Comparison of ENCODE assay signal across 16 cellular contexts in genomic region chr7:6284055-6284400, GRCh38. TPM values are rescaled to one million over a fixed set of nuclear protein-coding genes. Genes with fewer than 3 reads are reported as not detected.
DNase-seq lines count a peak whose midpoint lies in the region; ATAC-seq and TF ChIP-seq lines count a peak whose summit lies in the region.
"Had no signal": no experiment of that assay in that cellular context is flagged by ENCODE, and none has a peak within 500 bp of the region (broad histone marks: within the 10 kb centered on the region; RNA-seq: fewer than 3 reads in every experiment).

No MANE protein-coding gene starts in this region.

- H3K27ac Mint-ChIP-seq in activated T-helper 17 cell treated with anti-CD3 and anti-CD28 coated beads, Interleukin-2, amount 50 U/mL, for 72 hours, result no peak overlapping the region
- H3K27ac Mint-ChIP-seq in activated CD4-positive, alpha-beta T cell treated with anti-CD3 and anti-CD28 coated beads, Interleukin-2, amount 10 ng/mL, durations not matched to agents 24 days and 14 days, result no peak overlapping the region
- H3K27ac Mint-ChIP-seq: activated B cell treated with CpG ODN at 0.5 μM for 24 hours; activated naive CD4-positive, alpha-beta T cell treated with anti-CD3 and anti-CD28 coated beads, Interleukin-2, amount 50 U/mL, for 24 hours had no signal

- intact Hi-C loops in activated CD4-positive, alpha-beta T cell treated with anti-CD3 and anti-CD28 coated beads, Interleukin-2, amount 10 ng/mL, durations not matched to agents 24 days and 14 days (cut with micrococcal nuclease), result no loop called here

- H3K36me3 Mint-ChIP-seq in activated T-helper 17 cell treated with anti-CD3 and anti-CD28 coated beads, Interleukin-2, amount 50 U/mL, for 72 hours (ENCODE audit: low read depth), result no peaks in the 10 kb centered on the region
- H3K36me3 Mint-ChIP-seq in activated CD4-positive, alpha-beta T cell treated with anti-CD3 and anti-CD28 coated beads, Interleukin-2, amount 10 ng/mL, durations not matched to agents 24 days and 14 days (ENCODE audit: low read depth), result no peaks in the 10 kb centered on the region
- H3K36me3 Mint-ChIP-seq: activated naive CD4-positive, alpha-beta T cell treated with anti-CD3 and anti-CD28 coated beads, Interleukin-2, amount 50 U/mL, for 24 hours had no signal

- peak; percentile 77 for DNase-seq in A172 (ENCODE audit: low spot score)
- DNase-seq in HT1080 (ENCODE audit: low read depth), result peak; percentile 57
- DNase-seq in fibroblast of villous mesenchyme (ENCODE audit: low read depth), result peak; percentile 30
- no peak for DNase-seq in activated CD4-positive, alpha-beta T cell treated with anti-CD3 and anti-CD28 coated beads, Interleukin-2, amount 10 ng/mL, durations not matched to agents 24 days and 14 days
- DNase-seq in activated CD8-positive, alpha-beta memory T cell treated with anti-CD3 and anti-CD28 coated beads, Interleukin-2, amount 50 U/mL, for 48 hours, result no peak
- DNase-seq in Ammon's horn (ENCODE audit: low spot score), result no peak
- DNase-seq: activated B cell treated with CpG ODN at 0.5 μM for 24 hours; NCI-H1105 treated with DMSO at 0.1 percent for 48 hours; stimulated activated naive CD8-positive, alpha-beta T cell treated with anti-CD3 and anti-CD28 coated beads, Interleukin-15, Interleukin-2, amounts not matched to agents 100 U/mL and 50 U/mL, for 24 hours had no signal

- peak; percentile 59 for ATAC-seq in activated T-helper 17 cell treated with anti-CD3 and anti-CD28 coated beads, Interleukin-2, amount 50 U/mL, for 72 hours (replicated peaks)
- ATAC-seq in GM21515 (IDR thresholded peaks at IDR 0.05; ENCODE audit: unreplicated experiment), result no peak
- ATAC-seq: left lobe of liver; stimulated activated naive CD8-positive, alpha-beta T cell treated with anti-CD3 and anti-CD28 coated beads, Interleukin-15, Interleukin-2, amounts not matched to agents 100 U/mL and 50 U/mL, for 24 hours had no signal

- H3K4me1 Mint-ChIP-seq in activated T-helper 17 cell treated with anti-CD3 and anti-CD28 coated beads, Interleukin-2, amount 50 U/mL, for 72 hours, result no peaks in the 10 kb centered on the region
- H3K4me1 Mint-ChIP-seq in activated CD4-positive, alpha-beta T cell treated with anti-CD3 and anti-CD28 coated beads, Interleukin-2, amount 10 ng/mL, durations not matched to agents 24 days and 14 days, result no peaks in the 10 kb centered on the region
- H3K4me1 Mint-ChIP-seq: activated B cell treated with CpG ODN at 0.5 μM for 24 hours; activated naive CD4-positive, alpha-beta T cell treated with anti-CD3 and anti-CD28 coated beads, Interleukin-2, amount 50 U/mL, for 24 hours; central memory CD8-positive, alpha-beta T cell had no signal

- TF ChIP-seq CTCF in fibroblast of villous mesenchyme (IDR thresholded peaks at IDR 0.05; ENCODE audit: insufficient read depth, low read depth, low read length), result no peak

- H3K9me3 Mint-ChIP-seq in activated T-helper 17 cell treated with anti-CD3 and anti-CD28 coated beads, Interleukin-2, amount 50 U/mL, for 72 hours, result no peaks in the 10 kb centered on the region
- no peaks in the 10 kb centered on the region for H3K9me3 Mint-ChIP-seq in activated CD4-positive, alpha-beta T cell treated with anti-CD3 and anti-CD28 coated beads, Interleukin-2, amount 10 ng/mL, durations not matched to agents 24 days and 14 days
- H3K9me3 Mint-ChIP-seq: activated B cell treated with CpG ODN at 0.5 μM for 24 hours; activated naive CD4-positive, alpha-beta T cell treated with anti-CD3 and anti-CD28 coated beads, Interleukin-2, amount 50 U/mL, for 24 hours; central memory CD8-positive, alpha-beta T cell had no signal

- no peaks in the 10 kb centered on the region for H3K27me3 Mint-ChIP-seq in activated T-helper 17 cell treated with anti-CD3 and anti-CD28 coated beads, Interleukin-2, amount 50 U/mL, for 72 hours
- H3K27me3 Mint-ChIP-seq in activated CD4-positive, alpha-beta T cell treated with anti-CD3 and anti-CD28 coated beads, Interleukin-2, amount 10 ng/mL, durations not matched to agents 24 days and 14 days, result peaks cover 4% of the 10 kb centered on the region
- H3K27me3 Mint-ChIP-seq: activated B cell treated with CpG ODN at 0.5 μM for 24 hours; activated naive CD4-positive, alpha-beta T cell treated with anti-CD3 and anti-CD28 coated beads, Interleukin-2, amount 50 U/mL, for 24 hours; central memory CD8-positive, alpha-beta T cell had no signal

- no peak overlapping the region for H3K4me3 ChIP-seq in fibroblast of villous mesenchyme (ENCODE audit: low read depth, low read length)
- H3K4me3 ChIP-seq: hepatocyte, vagina had no signal

- H3K4me3 Mint-ChIP-seq in activated T-helper 17 cell treated with anti-CD3 and anti-CD28 coated beads, Interleukin-2, amount 50 U/mL, for 72 hours, result no peak overlapping the region
- no peak overlapping the region for H3K4me3 Mint-ChIP-seq in activated CD4-positive, alpha-beta T cell treated with anti-CD3 and anti-CD28 coated beads, Interleukin-2, amount 10 ng/mL, durations not matched to agents 24 days and 14 days
- H3K4me3 Mint-ChIP-seq: activated B cell treated with CpG ODN at 0.5 μM for 24 hours; activated naive CD4-positive, alpha-beta T cell treated with anti-CD3 and anti-CD28 coated beads, Interleukin-2, amount 50 U/mL, for 24 hours; central memory CD8-positive, alpha-beta T cell had no signal

RNA-seq across cellular contexts. Expression of gene CYTH3, which starts 11.6 kb away (rescaled TPM):
- 34.8 and 50.7 TPM in 2 replicates for total RNA-seq in A172 (2014; rRNA removed; shearing (Covaris generic))
- 15.3 and 20.4 TPM in 2 replicates for total RNA-seq in HT1080 (2014; rRNA removed; shearing (Covaris generic))
- 22.1 and 24.0 TPM in 2 replicates for polyA plus RNA-seq in HT1080 (2015; cell fraction: cytosol; rRNA removed)
- 31.5 and 35.5 TPM in 2 replicates for polyA plus RNA-seq in HT1080 (2015; cell fraction: nucleus; rRNA removed)
- total RNA-seq in activated T-helper 17 cell treated with anti-CD3 and anti-CD28 coated beads, Interleukin-2, amount 50 U/mL, for 72 hours, result 1 to 10 TPM; 2.2 to 8.4 TPM
- total RNA-seq in fibroblast of villous mesenchyme, result 33.2 and 36.1 TPM in 2 replicates
- total RNA-seq in activated CD4-positive, alpha-beta T cell treated with anti-CD3 and anti-CD28 coated beads, Interleukin-2, amount 10 ng/mL, durations not matched to agents 24 days and 14 days, result 0.65 and 1.3 TPM in 2 replicates

Comparison
In these comparisons a context has a peak if more than half of its experiments do, and no peak if none do; other contexts are left out.
1. DNase-seq: peak in A172 (single experiment), HT1080 (single experiment) and fibroblast of villous mesenchyme (single experiment); none in activated CD4-positive, alpha-beta T cell treated with anti-CD3 and anti-CD28 coated beads, Interleukin-2, amount 10 ng/mL, durations not matched to agents 24 days and 14 days (single experiment), activated CD8-positive, alpha-beta memory T cell treated with anti-CD3 and anti-CD28 coated beads, Interleukin-2, amount 50 U/mL, for 48 hours (single experiment) and Ammon's horn (single experiment).